18 cellular contexts compared by ENCODE assay signal in genomic region chr9:18678846-18679245, GRCh38.
"Had no signal": no experiment of that assay in that cellular context is flagged by ENCODE, and none has a peak within 500 bp of the region (broad histone marks: within the 10 kb centered on the region; RNA-seq: fewer than 3 reads in every experiment).

No MANE protein-coding gene starts in this region.

- H3K4me1 ChIP-seq: prostate gland had no signal

- H3K36me3 ChIP-seq: ascending aorta, left lung, prostate gland, right atrium auricular region had no signal

- DNase-seq: activated CD4-positive, alpha-beta T cell treated with anti-CD3 and anti-CD28 coated beads, Interleukin-2, amount 10 ng/mL, durations not matched to agents 24 days and 14 days; activated CD8-positive, alpha-beta T cell treated with anti-CD3 and anti-CD28 coated beads for 36 hours; activated naive CD4-positive, alpha-beta T cell treated with Interleukin-2 at 50 U/mL for 16 hours; activated T-cell treated with anti-CD3 and anti-CD28 coated beads, Interleukin-2, amount 50 U/mL, for 1 hour; kidney; left lung; SHP77 treated with DMSO at 0.1 percent for 48 hours; small intestine; stimulated activated CD4-positive, alpha-beta T cell treated with anti-CD3 and anti-CD28 coated beads, Interleukin-15, amount 100 ng/mL, for 24 hours; stimulated activated CD4-positive, alpha-beta T cell treated with anti-CD3 and anti-CD28 coated beads, Interleukin-2, amount 100 ng/mL, for 48 hours; stimulated activated naive CD8-positive, alpha-beta T cell treated with anti-CD3 and anti-CD28 coated beads, Interleukin-15, amount 100 ng/mL, for 72 hours; T-cell; testis had no signal

- H3K27me3 ChIP-seq: ascending aorta, left lung, right atrium auricular region, testis had no signal

- ATAC-seq: activated CD8-positive, alpha-beta T cell treated with anti-CD3 and anti-CD28 coated beads for 36 hours; activated T-helper 17 cell treated with anti-CD3 and anti-CD28 coated beads, Interleukin-2, amount 50 U/mL, for 72 hours; left lung; SK-N-SH treated with all-trans-retinoic acid at 6 μM for 48 hours; stimulated activated naive CD8-positive, alpha-beta T cell treated with anti-CD3 and anti-CD28 coated beads, Interleukin-15, amount 100 ng/mL, for 72 hours; T-cell had no signal

- H3K4me3 ChIP-seq: ascending aorta, left lung, prostate gland, right atrium auricular region, testis had no signal

- H3K27ac ChIP-seq: ascending aorta, left lung, prostate gland, right atrium auricular region, testis had no signal
